Comparison of ENCODE assay signal across 16 cellular contexts in genomic region chr10:43861966-43862751, GRCh38.
DNase-seq lines count a peak whose midpoint lies in the region; ATAC-seq, FAIRE-seq and TF ChIP-seq lines count a peak whose summit lies in the region.
"Had no signal": no experiment of that assay in that cellular context is flagged by ENCODE, and none has a peak within 500 bp of the region (broad histone marks: within the 10 kb centered on the region; RNA-seq: fewer than 3 reads in every experiment).

No MANE protein-coding gene starts in this region.

- no TSS peak for BruUV-seq in endothelial cell of umbilical vein (replicated peaks; lab: Mats Ljungman, UMichigan)

- H3K4me3 ChIP-seq in AG10803 (ENCODE audit: low read length), result no peak overlapping the region
- H3K4me3 ChIP-seq in endothelial cell of umbilical vein (replicated peaks in 1 of 3; ENCODE audit: insufficient read depth in 1 of 3, low read depth in 1 of 3, low read length in 3 of 3), result no peak overlapping the region
- no peak overlapping the region for H3K4me3 ChIP-seq in esophagus muscularis mucosa

- FAIRE-seq in endothelial cell of umbilical vein (lab: Jason Lieb, UNC), result peak; percentile 69

- no peak overlapping the region for H3K9ac ChIP-seq in endothelial cell of umbilical vein (replicated peaks; ENCODE audit: extremely low read depth, insufficient read depth, low read length)

- CTCF ChIA-PET in endothelial cell of umbilical vein (lab: Charles Lee), result interaction anchor here (1.6 kb wide), 1 partner anchor 16 kb away, joined by 6 read pairs; no protein-coding TSS in a partner anchor

- H2AFZ ChIP-seq in endothelial cell of umbilical vein (ENCODE audit: low read depth, low read length), result peak overlapping the region; percentile 14

- TF ChIP-seq POLR2A in endothelial cell of umbilical vein (IDR thresholded peaks at IDR 0.05; ENCODE audit: low read depth, low read length) (no peak), esophagus muscularis mucosa (IDR thresholded peaks at IDR 0.05; ENCODE audit: low read depth) (no peak)

- TF ChIP-seq CTCF in AG10803 (conservative IDR thresholded peaks at IDR 0.05; ENCODE audit: low read length) (no peak), endothelial cell of umbilical vein (IDR thresholded peaks at IDR 0.05; ENCODE audit: extremely low read depth in 1 of 2, insufficient read depth in 1 of 2, low read depth in 1 of 2, low read length in 2 of 2) (no peak), omental fat pad (IDR thresholded peaks at IDR 0.05) (no peak), esophagus muscularis mucosa (IDR thresholded peaks at IDR 0.05) (no peak)

- peak; percentile 99 for DNase-seq in AG10803 (ENCODE audit: low read depth)
- peak; percentile 97 for DNase-seq in HS-5 (ENCODE audit: low read depth)
- peak; percentile 87 for DNase-seq in endothelial cell of umbilical vein (ENCODE audit: low read depth, low spot score)
- DNase-seq in omental fat pad (ENCODE audit: low spot score), result no peak
- DNase-seq in NCI-H82 (lab: John Stamatoyannopoulos, UW), result no peak
- no peak for DNase-seq in esophagus muscularis mucosa (ENCODE audit: extremely low spot score)
- no peak for DNase-seq in SK-N-DZ (ENCODE audit: low spot score)
- no peak for DNase-seq in superior temporal gyrus (ENCODE audit: extremely low spot score)
- DNase-seq: activated naive CD4-positive, alpha-beta T cell; DMS 273 treated with DMSO at 0.1 percent for 48 hours; KBM-7; naive thymus-derived CD4-positive, alpha-beta T cell; NCI-H226; SIG-M5; stimulated activated CD4-positive, alpha-beta T cell treated with anti-CD3 and anti-CD28 coated beads, Interleukin-1b, Interleukin-23, amount 100 ng/mL, for 48 hours; stimulated activated naive CD8-positive, alpha-beta T cell treated with anti-CD3 and anti-CD28 coated beads, Interleukin-15, amount 100 ng/mL, for 72 hours had no signal

- H3K36me3 ChIP-seq in endothelial cell of umbilical vein (ENCODE audit: control insufficient read depth in 2 of 2, extremely low read depth in 1 of 2, insufficient read depth in 2 of 2, low read length in 2 of 2) (no peaks in the 10 kb centered on the region), esophagus muscularis mucosa (no peaks in the 10 kb centered on the region)

- no peaks in the 10 kb centered on the region for H3K9me3 ChIP-seq in endothelial cell of umbilical vein (replicated peaks; ENCODE audit: control insufficient read depth, insufficient read depth, low read length)
- no peaks in the 10 kb centered on the region for H3K9me3 ChIP-seq in esophagus muscularis mucosa

- 62% methylated on average over 3 of the region's 3 CpGs for whole genome bisulfite sequencing in esophagus muscularis mucosa

- H4K20me1 ChIP-seq in endothelial cell of umbilical vein (replicated peaks; ENCODE audit: control insufficient read depth, extremely low read depth, insufficient read depth, low read length), result no peaks in the 10 kb centered on the region

- no peaks in the 10 kb centered on the region for H3K79me2 ChIP-seq in endothelial cell of umbilical vein (ENCODE audit: control insufficient read depth, insufficient read depth, low read length)

- no peak overlapping the region for H3K4me2 ChIP-seq in endothelial cell of umbilical vein (ENCODE audit: insufficient read depth, low read length)

- no peak for TF ChIP-seq EP300 in esophagus muscularis mucosa (IDR thresholded peaks at IDR 0.05)

- H3K27ac ChIP-seq in endothelial cell of umbilical vein (ENCODE audit: insufficient read depth, low read depth, low read length), result peak overlapping the region; percentile 93
- peak overlapping the region in 1 of 4 donors; percentile 36 for H3K27ac ChIP-seq in esophagus muscularis mucosa (replicated peaks in 1 of 4)

- H3K4me1 ChIP-seq in endothelial cell of umbilical vein (ENCODE audit: control insufficient read depth, extremely low read depth, insufficient read depth, low read length), result peaks cover 58% of the 10 kb centered on the region
- H3K4me1 ChIP-seq in esophagus muscularis mucosa, result peaks cover 16 to 32% (median 22%) of the 10 kb centered on the region in 4 donors

- no peaks in the 10 kb centered on the region for H3K9me1 ChIP-seq in endothelial cell of umbilical vein (replicated peaks; ENCODE audit: control insufficient read depth, extremely low read depth, insufficient read depth, low read length)

- POLR2A ChIA-PET in endothelial cell of umbilical vein (lab: Charles Lee), result no interaction called here

- intact Hi-C loops in endothelial cell of umbilical vein (cut with micrococcal nuclease) (loop anchor here (1.0 to 2.0 kb wide), 2 partner anchors 89 to 146 kb away; no protein-coding TSS in a partner anchor), esophagus muscularis mucosa (cut with DNase I) (no loop called here)

- no peaks in the 10 kb centered on the region for H3K27me3 ChIP-seq in endothelial cell of umbilical vein (ENCODE audit: control insufficient read depth in 2 of 2, insufficient read depth in 2 of 2, low read length in 2 of 2)
- H3K27me3 ChIP-seq in esophagus muscularis mucosa, result no peaks in the 10 kb centered on the region

- dilution Hi-C loops in endothelial cell of umbilical vein (cut with MboI; ENCODE audit: extremely low pct_ligation_motif_present, low sequenced_read_pairs), result no loop called here

- peak; percentile 86 for ATAC-seq in omental fat pad (ENCODE audit: low FRiP score)
- ATAC-seq: naive thymus-derived CD4-positive, alpha-beta T cell; stimulated activated naive CD8-positive, alpha-beta T cell treated with anti-CD3 and anti-CD28 coated beads, Interleukin-15, amount 100 ng/mL, for 72 hours had no signal

TF ChIP-seq in endothelial cell of umbilical vein, 7 proteins besides CTCF, POLR2A, EP300 and RAD21:
- TF ChIP-seq FOS (IDR thresholded peaks at IDR 0.05; ENCODE audit: borderline replicate concordance, insufficient read depth, low read length), result peak; percentile 39
- TF ChIP-seq GATA2 (IDR thresholded peaks at IDR 0.05; ENCODE audit: insufficient read depth, insufficient read length, low read depth, low read length), result peak; percentile 27
- no peak for TF ChIP-seq JUN (IDR thresholded peaks at IDR 0.05; ENCODE audit: borderline replicate concordance, insufficient read depth, insufficient read length, low read depth)

Comparison
In these comparisons a context has a peak if more than half of its experiments do, and no peak if none do; other contexts are left out.
1. DNase-seq: peak in AG10803 (single experiment), HS-5 (single experiment) and endothelial cell of umbilical vein (single experiment); none in omental fat pad (single experiment), NCI-H82 (single experiment), esophagus muscularis mucosa (single experiment), SK-N-DZ (single experiment) and superior temporal gyrus (single experiment).